In genomic region chr5:10279328-10279727, GRCh38 we compare ENCODE assay signal across 25 cellular contexts. TPM values are rescaled to one million over a fixed set of nuclear protein-coding genes. Genes with fewer than 3 reads are reported as not detected.
"Had no signal": no experiment of that assay in that cellular context is flagged by ENCODE, and none has a peak within 500 bp of the region (broad histone marks: within the 10 kb centered on the region; RNA-seq: fewer than 3 reads in every experiment).

No MANE protein-coding gene starts in this region.

- FAIRE-seq: TTC549 had no signal

- H3K4me3 ChIP-seq: adrenal gland, colonic mucosa, SK-N-MC had no signal

- H3K27ac ChIP-seq: adrenal gland, colonic mucosa, SK-N-MC had no signal

- H3K9me3 Mint-ChIP-seq: activated B cell treated with CpG ODN at 0.5 μM for 24 hours; activated CD4-positive, alpha-beta T cell treated with anti-CD3 and anti-CD28 coated beads, Interleukin-2, amount 10 ng/mL, durations not matched to agents 24 days and 14 days; activated naive CD8-positive, alpha-beta T cell treated with anti-CD3 and anti-CD28 coated beads, Interleukin-2, amount 10 ng/mL, durations not matched to agents 7 days and 5 days; T-cell had no signal

- ATAC-seq: Right ventricle myocardium inferior, T-cell had no signal

- H3K4me1 ChIP-seq: adrenal gland had no signal

- H3K9me3 ChIP-seq: adrenal gland, colonic mucosa had no signal

- H3K27ac Mint-ChIP-seq: activated B cell treated with CpG ODN at 0.5 μM for 24 hours; activated CD4-positive, alpha-beta T cell treated with anti-CD3 and anti-CD28 coated beads, Interleukin-2, amount 10 ng/mL, durations not matched to agents 24 days and 14 days; activated naive CD8-positive, alpha-beta T cell treated with anti-CD3 and anti-CD28 coated beads, Interleukin-2, amount 10 ng/mL, durations not matched to agents 7 days and 5 days; T-cell had no signal

- H3K27me3 ChIP-seq: adrenal gland, colonic mucosa had no signal

- H3K36me3 ChIP-seq: adrenal gland, colonic mucosa had no signal

- H3K4me3 Mint-ChIP-seq: activated B cell treated with CpG ODN at 0.5 μM for 24 hours; activated CD4-positive, alpha-beta T cell treated with anti-CD3 and anti-CD28 coated beads, Interleukin-2, amount 10 ng/mL, durations not matched to agents 24 days and 14 days; activated naive CD8-positive, alpha-beta T cell treated with anti-CD3 and anti-CD28 coated beads, Interleukin-2, amount 10 ng/mL, durations not matched to agents 7 days and 5 days; T-cell had no signal

- H3K36me3 Mint-ChIP-seq: activated naive CD8-positive, alpha-beta T cell treated with anti-CD3 and anti-CD28 coated beads, Interleukin-2, amount 10 ng/mL, durations not matched to agents 7 days and 5 days; T-cell had no signal

- DNase-seq: activated B cell treated with CpG ODN at 0.5 μM for 24 hours; activated CD4-positive, alpha-beta T cell treated with anti-CD3 and anti-CD28 coated beads for 1 hour; activated CD4-positive, alpha-beta T cell treated with anti-CD3 and anti-CD28 coated beads, Interleukin-2, amount 10 ng/mL, durations not matched to agents 24 days and 14 days; activated CD4-positive, alpha-beta T cell treated with anti-CD3 and anti-CD28 coated beads, Interleukin-2, amount 50 U/mL, for 48 hours; activated naive CD4-positive, alpha-beta T cell treated with anti-CD3 and anti-CD28 coated beads, Interleukin-2, amount 50 U/mL, for 16 hours; activated naive CD8-positive, alpha-beta T cell treated with anti-CD3 and anti-CD28 coated beads, Interleukin-2, amount 10 ng/mL, durations not matched to agents 7 days and 5 days; activated T-cell treated with anti-CD3 and anti-CD28 coated beads, Interleukin-2, amount 50 U/mL, for 1 hour; anterior cingulate cortex; caudate nucleus; colonic mucosa; Karpas-422; NCI-H1105 treated with DMSO at 0.1 percent for 48 hours; NCI-H1930; NCI-H2171 treated with DMSO at 0.1 percent for 48 hours; NCI-H226; NCI-H526 treated with DMSO at 0.1 percent for 48 hours; NCI-H82; NK-92 treated with Interleukin-12 subunit alpha and Interleukin-12 subunit beta, amount 100 ng/mL, for 24 hours; T-cell; T-helper 2 cell; T1000 had no signal

RNA-seq across cellular contexts. Expression of gene CMBL, which starts 28.4 kb away (rescaled TPM):
- total RNA-seq: activated B cell treated with CpG ODN at 0.5 μM for 24 hours had no signal
